In genomic region chr2:126849486-126849885, GRCh38 we compare ENCODE assay signal across 36 cellular contexts. TPM values are rescaled to one million over a fixed set of nuclear protein-coding genes. Genes with fewer than 3 reads are reported as not detected.
"Had no signal": no experiment of that assay in that cellular context is flagged by ENCODE, and none has a peak within 500 bp of the region (broad histone marks: within the 10 kb centered on the region; RNA-seq: fewer than 3 reads in every experiment).

No MANE protein-coding gene starts in this region.

- H3K9me3 Mint-ChIP-seq: activated B cell treated with CpG ODN at 0.5 μM for 24 hours; activated naive CD4-positive, alpha-beta T cell treated with anti-CD3 and anti-CD28 coated beads, Interleukin-2, amount 10 ng/mL, durations not matched to agents 7 days and 5 days; activated naive CD8-positive, alpha-beta T cell treated with anti-CD3 and anti-CD28 coated beads, Interleukin-2, amount 50 U/mL, for 24 hours; T-cell had no signal

- H3K4me3 ChIP-seq: MG63, Peyer's patch, SJSA1 had no signal

- H3K27ac ChIP-seq: Peyer's patch, SJSA1, VCaP had no signal

- H3K27me3 Mint-ChIP-seq: activated naive CD8-positive, alpha-beta T cell had no signal

- H3K27ac Mint-ChIP-seq: activated B cell treated with CpG ODN at 0.5 μM for 24 hours; activated CD8-positive, alpha-beta T cell treated with anti-CD3 and anti-CD28 coated beads, Interleukin-2, amount 10 ng/mL, durations not matched to agents 7 days and 5 days; activated naive CD4-positive, alpha-beta T cell treated with anti-CD3 and anti-CD28 coated beads, Interleukin-2, amount 10 ng/mL, durations not matched to agents 7 days and 5 days; activated naive CD8-positive, alpha-beta T cell; activated naive CD8-positive, alpha-beta T cell treated with anti-CD3 and anti-CD28 coated beads, Interleukin-2, amount 50 U/mL, for 24 hours; brain; T-cell; T-helper 17 cell had no signal

- H3K27me3 ChIP-seq: Peyer's patch, SJSA1 had no signal

- H3K9ac ChIP-seq: SK-N-SH had no signal

- DNase-seq: activated B cell treated with CpG ODN at 0.5 μM for 24 hours; activated CD4-positive, alpha-beta T cell treated with anti-CD3 and anti-CD28 coated beads for 4 hours; activated CD4-positive, alpha-beta T cell treated with anti-CD3 and anti-CD28 coated beads, Interleukin-2, amount 50 U/mL, for 48 hours; activated CD4-positive, CD25-positive, alpha-beta regulatory T cell treated with anti-CD3 and anti-CD28 coated beads, Interleukin-2, amount 50 U/mL, for 72 hours; activated CD8-positive, alpha-beta memory T cell treated with anti-CD3 and anti-CD28 coated beads, Interleukin-2, amount 50 U/mL, for 4 hours; activated CD8-positive, alpha-beta T cell treated with anti-CD3 and anti-CD28 coated beads, Interleukin-2, amount 10 ng/mL, durations not matched to agents 7 days and 5 days; activated effector memory CD4-positive, alpha-beta T cell treated with Interleukin-2 at 50 U/mL for 16 hours; activated naive CD4-positive, alpha-beta T cell treated with anti-CD3 and anti-CD28 coated beads, Interleukin-2, amount 10 ng/mL, durations not matched to agents 7 days and 5 days; activated naive CD8-positive, alpha-beta T cell treated with anti-CD3 and anti-CD28 coated beads, Interleukin-2, amount 50 U/mL, for 24 hours; activated T-cell treated with anti-CD3 and anti-CD28 coated beads, Interleukin-2, amount 50 U/mL, for 48 hours; anterior cingulate cortex; caudate nucleus; Kasumi-1; KG1; MG63; NCI-H1048; NCI-H1105 treated with DMSO at 0.1 percent for 48 hours; NCI-H1436; NCI-H1694; NCI-H1930; NCI-H2081 treated with DMSO at 0.1 percent for 48 hours; NCI-H345; NCI-H524 treated with DMSO at 0.1 percent for 48 hours; PC-3; Peyer's patch; RPMI8226; SHP77 treated with DMSO at 0.1 percent for 48 hours; SK-N-SH; T-cell; T-helper 17 cell had no signal

- H3K4me3 Mint-ChIP-seq: activated B cell treated with CpG ODN at 0.5 μM for 24 hours; activated CD8-positive, alpha-beta T cell treated with anti-CD3 and anti-CD28 coated beads, Interleukin-2, amount 10 ng/mL, durations not matched to agents 7 days and 5 days; activated naive CD4-positive, alpha-beta T cell treated with anti-CD3 and anti-CD28 coated beads, Interleukin-2, amount 10 ng/mL, durations not matched to agents 7 days and 5 days; activated naive CD8-positive, alpha-beta T cell; activated naive CD8-positive, alpha-beta T cell treated with anti-CD3 and anti-CD28 coated beads, Interleukin-2, amount 50 U/mL, for 24 hours; brain; T-cell; T-helper 17 cell had no signal

- H3K4me2 ChIP-seq: SK-N-SH had no signal

- H3K4me1 ChIP-seq: Peyer's patch, SJSA1 had no signal

- H3K36me3 Mint-ChIP-seq: activated naive CD4-positive, alpha-beta T cell treated with anti-CD3 and anti-CD28 coated beads, Interleukin-2, amount 10 ng/mL, durations not matched to agents 7 days and 5 days; activated naive CD8-positive, alpha-beta T cell; brain; T-cell had no signal

- H3K4me1 Mint-ChIP-seq: activated B cell treated with CpG ODN at 0.5 μM for 24 hours; activated naive CD4-positive, alpha-beta T cell treated with anti-CD3 and anti-CD28 coated beads, Interleukin-2, amount 10 ng/mL, durations not matched to agents 7 days and 5 days; activated naive CD8-positive, alpha-beta T cell treated with anti-CD3 and anti-CD28 coated beads, Interleukin-2, amount 50 U/mL, for 24 hours; T-cell; T-helper 17 cell had no signal

- H3K36me3 ChIP-seq: MG63, Peyer's patch, SJSA1 had no signal

- H3K9me3 ChIP-seq: MG63, Peyer's patch, SJSA1, SK-N-SH had no signal

RNA-seq across cellular contexts. Expression of gene TEX51, which starts 49.2 kb away (rescaled TPM):
- total RNA-seq: activated B cell treated with CpG ODN at 0.5 μM for 24 hours; activated CD8-positive, alpha-beta T cell treated with anti-CD3 and anti-CD28 coated beads, Interleukin-2, amount 10 ng/mL, durations not matched to agents 7 days and 5 days; bronchial epithelial cell; NCI-H460; PC-3; Peyer's patch; SJSA1; T-cell; T-helper 17 cell had no signal
- polyA plus RNA-seq: SK-N-SH had no signal
